ENCODE assay signal across 16 cellular contexts in genomic region chr11:134170909-134171281, GRCh38. TPM values are rescaled to one million over a fixed set of nuclear protein-coding genes. Genes with fewer than 3 reads are reported as not detected.
DNase-seq lines count a peak whose midpoint lies in the region; ATAC-seq lines count a peak whose summit lies in the region.
"Had no signal": no experiment of that assay in that cellular context is flagged by ENCODE, and none has a peak within 500 bp of the region (broad histone marks: within the 10 kb centered on the region; RNA-seq: fewer than 3 reads in every experiment).

No MANE protein-coding gene starts in this region.

- ATAC-seq in HG03025 (IDR thresholded peaks at IDR 0.05; ENCODE audit: low FRiP score, unreplicated experiment) = no peak
- ATAC-seq in natural killer cell treated with Interleukin-12 subunit alpha and Interleukin-12 subunit beta and Interleukin-15 and Interleukin-18, amount 100 ng/mL, for 72 hours = no peak

- DNase-seq in EH (ENCODE audit: low read depth) (peak; percentile 58), adipocyte (ENCODE audit: low read depth) (peak; percentile 63), fibroblast of peridontal ligament (ENCODE audit: extremely low read depth) (peak; percentile 29), renal cortical epithelial cell (ENCODE audit: low read depth) (peak; percentile 36), CD1c-positive myeloid dendritic cell (ENCODE audit: extremely low spot score) (no peak)
- DNase-seq in activated effector memory CD4-positive, alpha-beta T cell treated with anti-CD3 and anti-CD28 coated beads, Interleukin-2, amount 50 U/mL, for 16 hours = no peak
- DNase-seq in natural killer cell treated with Interleukin-12 subunit alpha and Interleukin-12 subunit beta and Interleukin-15 and Interleukin-18, amount 100 ng/mL, for 72 hours (ENCODE audit: low spot score) = no peak
- DNase-seq: GOT3, Karpas-422, NCI-H1930, NCI-H2171 treated with DMSO at 0.1 percent for 48 hours, Peyer's patch, Right ventricle myocardium superior, SK-N-SH had no signal

- no peaks in the 10 kb centered on the region for H3K9me3 ChIP-seq in adipocyte (ENCODE audit: control insufficient read depth, low read length)
- H3K9me3 ChIP-seq: BLaER1 treated with 17β-estradiol and CSF1 and Interleukin-3, amounts not matched to agents 10 nM and 100 nM; Peyer's patch; SK-N-SH had no signal

- peaks cover 31% of the 10 kb centered on the region for H3K36me3 ChIP-seq in adipocyte (ENCODE audit: control insufficient read depth, insufficient read depth, low read length, severe bottlenecking)

- no peak overlapping the region for H3K27ac Mint-ChIP-seq in natural killer cell treated with Interleukin-12 subunit alpha and Interleukin-12 subunit beta and Interleukin-15 and Interleukin-18, amount 100 ng/mL, for 72 hours

- no peak overlapping the region for H3K4me3 ChIP-seq in adipocyte (ENCODE audit: low read length)
- H3K4me3 ChIP-seq: BLaER1 treated with 17β-estradiol and CSF1 and Interleukin-3, amounts not matched to agents 10 nM and 100 nM; Peyer's patch had no signal

- no peaks in the 10 kb centered on the region for H3K27me3 Mint-ChIP-seq in natural killer cell treated with Interleukin-12 subunit alpha and Interleukin-12 subunit beta and Interleukin-15 and Interleukin-18, amount 100 ng/mL, for 72 hours

- H3K27me3 ChIP-seq in adipocyte (replicated peaks; ENCODE audit: control insufficient read depth, insufficient read depth, low read length) = no peaks in the 10 kb centered on the region
- H3K27me3 ChIP-seq: BLaER1 treated with 17β-estradiol and CSF1 and Interleukin-3, amounts not matched to agents 10 nM and 100 nM; Peyer's patch had no signal

- H3K9ac ChIP-seq in adipocyte (ENCODE audit: low read length) = no peak overlapping the region
- H3K9ac ChIP-seq: BLaER1 treated with 17β-estradiol and CSF1 and Interleukin-3, amounts not matched to agents 10 nM and 100 nM; SK-N-SH had no signal

- no peaks in the 10 kb centered on the region for H3K9me3 Mint-ChIP-seq in natural killer cell treated with Interleukin-12 subunit alpha and Interleukin-12 subunit beta and Interleukin-15 and Interleukin-18, amount 100 ng/mL, for 72 hours

- peaks cover 19% of the 10 kb centered on the region for H3K4me1 ChIP-seq in adipocyte (ENCODE audit: control insufficient read depth, insufficient read depth, low read length)
- H3K4me1 ChIP-seq: BLaER1 treated with 17β-estradiol and CSF1 and Interleukin-3, amounts not matched to agents 10 nM and 100 nM; Peyer's patch had no signal

- H3K36me3 Mint-ChIP-seq in natural killer cell treated with Interleukin-12 subunit alpha and Interleukin-12 subunit beta and Interleukin-15 and Interleukin-18, amount 100 ng/mL, for 72 hours = peaks cover 18% of the 10 kb centered on the region

- H3K4me3 Mint-ChIP-seq in natural killer cell treated with Interleukin-12 subunit alpha and Interleukin-12 subunit beta and Interleukin-15 and Interleukin-18, amount 100 ng/mL, for 72 hours = no peak overlapping the region

- H3K4me1 Mint-ChIP-seq in natural killer cell treated with Interleukin-12 subunit alpha and Interleukin-12 subunit beta and Interleukin-15 and Interleukin-18, amount 100 ng/mL, for 72 hours (ENCODE audit: low read depth in 2 of 2) = peaks cover 4 to 5% of the 10 kb centered on the region in 2 donors

RNA-seq across cellular contexts. Expression of gene NCAPD3, which starts 52.9 kb away (rescaled TPM):
- total RNA-seq in renal cortical epithelial cell = 6.9 and 11.3 TPM in 2 replicates
- 100 to 1,000 TPM in 1 of 2 donors, 10 to 100 TPM in 1; 55.6 to 121 TPM for total RNA-seq in natural killer cell treated with Interleukin-12 subunit alpha and Interleukin-12 subunit beta and Interleukin-15 and Interleukin-18, amount 100 ng/mL, for 72 hours

RNA-seq across cellular contexts. Expression of gene VPS26B, which starts 53.6 kb away (rescaled TPM):
- 17.7 and 46.0 TPM in 2 replicates for total RNA-seq in renal cortical epithelial cell
- total RNA-seq in natural killer cell treated with Interleukin-12 subunit alpha and Interleukin-12 subunit beta and Interleukin-15 and Interleukin-18, amount 100 ng/mL, for 72 hours = 10 to 100 TPM; 33.5 to 33.9 TPM

Comparison
In these comparisons a context has a peak if more than half of its experiments do, and no peak if none do; other contexts are left out.
1. DNase-seq: peak in EH (single experiment), adipocyte (single experiment), fibroblast of peridontal ligament (single experiment) and renal cortical epithelial cell (single experiment); none in activated effector memory CD4-positive, alpha-beta T cell treated with anti-CD3 and anti-CD28 coated beads, Interleukin-2, amount 50 U/mL, for 16 hours (single experiment), natural killer cell treated with Interleukin-12 subunit alpha and Interleukin-12 subunit beta and Interleukin-15 and Interleukin-18, amount 100 ng/mL, for 72 hours (single experiment) and CD1c-positive myeloid dendritic cell (single experiment).